Comparison of ENCODE assay signal across 17 cellular contexts in the genomic region with DNA sequence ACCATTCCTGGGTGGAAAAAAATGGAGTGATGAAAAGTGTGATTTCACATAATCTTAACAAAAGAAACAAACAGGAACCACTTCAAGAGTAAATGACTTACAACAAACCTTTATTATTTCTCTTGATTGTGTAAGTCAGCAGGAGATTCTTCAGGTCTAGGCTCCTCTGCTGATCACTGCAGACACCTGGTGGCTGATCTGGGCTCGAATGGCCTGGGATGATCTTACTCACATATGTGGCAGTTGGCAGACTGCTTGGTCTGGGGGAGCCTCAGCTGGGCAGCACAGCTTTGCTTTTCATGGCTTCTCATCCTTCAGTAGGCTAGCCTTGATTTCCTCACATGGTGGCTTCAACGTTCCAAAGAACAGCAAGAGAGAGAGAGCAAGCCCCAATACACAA.
"Had no signal": no experiment of that assay in that cellular context is flagged by ENCODE, and none has a peak within 500 bp of the region (broad histone marks: within the 10 kb centered on the region; RNA-seq: fewer than 3 reads in every experiment).

No MANE protein-coding gene starts in this region.

- H3K4me1 ChIP-seq: esophagus squamous epithelium had no signal

- H3K4me3 Mint-ChIP-seq: activated CD4-positive, alpha-beta memory T cell treated with anti-CD3 and anti-CD28 coated beads for 36 hours; activated naive CD8-positive, alpha-beta T cell; activated T-cell treated with anti-CD3 and anti-CD28 coated beads, Interleukin-2, amount 50 U/mL, for 4 hours; brain; nephron progenitor cell; stimulated activated naive B cell treated with anti-CD40 and anti-IgM and Interleukin-4, amounts not matched to agents 10 μg/mL and 1 μg/mL and 100 μg/mL, for 72 hours; type B pancreatic cell had no signal

- H3K4me3 ChIP-seq: esophagus squamous epithelium, sigmoid colon had no signal

- H3K27ac Mint-ChIP-seq: activated CD4-positive, alpha-beta memory T cell treated with anti-CD3 and anti-CD28 coated beads for 36 hours; activated naive CD8-positive, alpha-beta T cell; brain; nephron progenitor cell; stimulated activated naive B cell treated with anti-CD40 and anti-IgM and Interleukin-4, amounts not matched to agents 10 μg/mL and 1 μg/mL and 100 μg/mL, for 72 hours; type B pancreatic cell had no signal

- H3K27ac ChIP-seq: esophagus squamous epithelium, sigmoid colon had no signal

- H3K27me3 ChIP-seq: esophagus squamous epithelium, sigmoid colon had no signal

- H3K4me1 Mint-ChIP-seq: stimulated activated naive B cell treated with anti-CD40 and anti-IgM and Interleukin-4, amounts not matched to agents 10 μg/mL and 1 μg/mL and 100 μg/mL, for 72 hours had no signal

- H3K27me3 Mint-ChIP-seq: activated CD4-positive, alpha-beta memory T cell treated with anti-CD3 and anti-CD28 coated beads for 36 hours; activated naive CD8-positive, alpha-beta T cell; stimulated activated naive B cell treated with anti-CD40 and anti-IgM and Interleukin-4, amounts not matched to agents 10 μg/mL and 1 μg/mL and 100 μg/mL, for 72 hours; type B pancreatic cell had no signal

- H3K9me3 ChIP-seq: esophagus squamous epithelium, sigmoid colon had no signal

- ATAC-seq: activated T-cell treated with anti-CD3 and anti-CD28 coated beads, Interleukin-2, amount 50 U/mL, for 4 hours; left colon; stimulated activated naive B cell treated with anti-CD40 and anti-IgM and Interleukin-4, amounts not matched to agents 10 μg/mL and 1 μg/mL and 100 μg/mL, for 72 hours had no signal

- H3K36me3 Mint-ChIP-seq: activated CD4-positive, alpha-beta memory T cell treated with anti-CD3 and anti-CD28 coated beads for 36 hours; activated naive CD8-positive, alpha-beta T cell; brain; stimulated activated naive B cell treated with anti-CD40 and anti-IgM and Interleukin-4, amounts not matched to agents 10 μg/mL and 1 μg/mL and 100 μg/mL, for 72 hours; type B pancreatic cell had no signal

- H3K9me3 Mint-ChIP-seq: activated CD4-positive, alpha-beta memory T cell treated with anti-CD3 and anti-CD28 coated beads for 36 hours; activated T-cell treated with anti-CD3 and anti-CD28 coated beads, Interleukin-2, amount 50 U/mL, for 4 hours; brain; nephron progenitor cell; stimulated activated naive B cell treated with anti-CD40 and anti-IgM and Interleukin-4, amounts not matched to agents 10 μg/mL and 1 μg/mL and 100 μg/mL, for 72 hours had no signal

- DNase-seq: activated CD4-positive, alpha-beta memory T cell treated with anti-CD3 and anti-CD28 coated beads for 36 hours; activated gamma-delta T cell; activated T-cell treated with anti-CD3 and anti-CD28 coated beads, Interleukin-2, amount 50 U/mL, for 4 hours; amygdala; cerebellar nuclear complex; dermis blood vessel endothelial cell; esophagus squamous epithelium; foreskin fibroblast; glutamatergic neuron; left colon; nephron progenitor cell; sigmoid colon; stimulated activated CD4-positive, alpha-beta T cell treated with anti-CD3 and anti-CD28 coated beads, Interleukin-2, amount 100 ng/mL, for 24 hours; stimulated activated naive B cell treated with anti-CD40 and anti-IgM and Interleukin-4, amounts not matched to agents 10 μg/mL and 1 μg/mL and 100 μg/mL, for 72 hours had no signal

- H3K36me3 ChIP-seq: esophagus squamous epithelium, sigmoid colon had no signal
